8 cellular contexts compared by ENCODE assay signal in genomic region chr9:22009563-22009867, GRCh38.
DNase-seq lines count a peak whose midpoint lies in the region; ATAC-seq and TF ChIP-seq lines count a peak whose summit lies in the region.

No MANE protein-coding gene starts in this region.

- 0 out of 22 replicates have a peak overlapping the region, but pooled peaks of 2 of the 11 experiments have one; percentile 36 to 43 for H3K9ac ChIP-seq in BLaER1 treated with 17β-estradiol and CSF1 and Interleukin-3, amounts not matched to agents 10 nM and 100 nM

- H3K4me1 ChIP-seq in BLaER1 treated with 17β-estradiol and CSF1 and Interleukin-3, amounts not matched to agents 10 nM and 100 nM, result peaks cover 9 to 26% (median 11%) of the 10 kb centered on the region in 10 experiments; a peak in 16 of 20 replicates

- TF ChIP-seq CTCF in epithelial cell of esophagus (IDR thresholded peaks at IDR 0.05; ENCODE audit: insufficient read depth, low read depth, low read length, missing control alignments), result no peak
- TF ChIP-seq CTCF in retinal pigment epithelial cell (conservative IDR thresholded peaks at IDR 0.05; ENCODE audit: low read depth, low read length), result peak; percentile 42

- peaks cover 0 to 35% (median 0%) of the 10 kb centered on the region in 11 experiments; a peak in 10 of 22 replicates for H3K36me3 ChIP-seq in BLaER1 treated with 17β-estradiol and CSF1 and Interleukin-3, amounts not matched to agents 10 nM and 100 nM

- H4K20me1 ChIP-seq in BLaER1 treated with 17β-estradiol and CSF1 and Interleukin-3, amounts not matched to agents 10 nM and 100 nM, result peaks cover 33 to 68% (median 46%) of the 10 kb centered on the region in 11 experiments

- no peak overlapping the region for H3K27ac ChIP-seq in BLaER1 treated with 17β-estradiol and CSF1 and Interleukin-3, amounts not matched to agents 10 nM and 100 nM

- H3K9me3 ChIP-seq in BLaER1 treated with 17β-estradiol and CSF1 and Interleukin-3, amounts not matched to agents 10 nM and 100 nM (replicated peaks in 1 of 11), result peaks cover 6 to 39% (median 12%) of the 10 kb centered on the region in 11 experiments

- peak overlapping the region in 9 of 10 experiments; percentile 5 to 67 (median 53); a peak in 16 of 20 replicates for H3K4me3 ChIP-seq in BLaER1 treated with 17β-estradiol and CSF1 and Interleukin-3, amounts not matched to agents 10 nM and 100 nM
- H3K4me3 ChIP-seq in epithelial cell of esophagus (ENCODE audit: low read length) (peak overlapping the region; percentile 92), retinal pigment epithelial cell (ENCODE audit: low read length) (peak overlapping the region; percentile 74)

- ATAC-seq in GM21367 (IDR thresholded peaks at IDR 0.05; ENCODE audit: unreplicated experiment), result peak; percentile 37
- ATAC-seq in HG03575 (IDR thresholded peaks at IDR 0.05; ENCODE audit: extremely low read depth, insufficient number of reproducible peaks, low FRiP score, unreplicated experiment), result peak; percentile 26

- H3K27me3 ChIP-seq in BLaER1 treated with 17β-estradiol and CSF1 and Interleukin-3, amounts not matched to agents 10 nM and 100 nM, result peaks cover 78 to 91% (median 89%) of the 10 kb centered on the region in 11 experiments

- DNase-seq in epithelial cell of esophagus (ENCODE audit: low read depth) (no peak), retinal pigment epithelial cell (ENCODE audit: low read depth) (no peak), NCI-H2171 (lab: John Stamatoyannopoulos, UW) (no peak), NCI-H446 (lab: John Stamatoyannopoulos, UW) (no peak)
- DNase-seq in stimulated activated CD4-positive, alpha-beta T cell treated with anti-CD3 and anti-CD28 coated beads, Interleukin-15, amount 100 ng/mL, for 24 hours, result no peak

- peak overlapping the region; percentile 55 to 84 (median 70); a peak in 20 of 22 replicates for H3K4me2 ChIP-seq in BLaER1 treated with 17β-estradiol and CSF1 and Interleukin-3, amounts not matched to agents 10 nM and 100 nM
